19 cellular contexts compared by ENCODE assay signal in genomic region chr1:97740891-97741290, GRCh38.
DNase-seq lines count a peak whose midpoint lies in the region; ATAC-seq and TF ChIP-seq lines count a peak whose summit lies in the region.
"Had no signal": no experiment of that assay in that cellular context is flagged by ENCODE, and none has a peak within 500 bp of the region (broad histone marks: within the 10 kb centered on the region; RNA-seq: fewer than 3 reads in every experiment).

No MANE protein-coding gene starts in this region.

- no TSS peak for BruUV-seq in IMR-90 (replicated peaks; lab: Mats Ljungman, UMichigan)

- H3K27me3 ChIP-seq in IMR-90 (ENCODE audit: control insufficient read depth, insufficient read depth, low read length) (no peaks in the 10 kb centered on the region), endodermal cell (ENCODE audit: control insufficient read depth, insufficient read depth, low read length, poor library complexity, severe bottlenecking) (no peaks in the 10 kb centered on the region), trophoblast cell (ENCODE audit: insufficient read depth, low read length) (no peaks in the 10 kb centered on the region), gastroesophageal sphincter (no peaks in the 10 kb centered on the region)

- H3K4me1 ChIP-seq in IMR-90 (ENCODE audit: control insufficient read depth, insufficient read depth, low read length) (no peaks in the 10 kb centered on the region; the same call in 1 of the 2 replicates), endodermal cell (ENCODE audit: control insufficient read depth, insufficient read depth, low read length) (peaks cover 3% of the 10 kb centered on the region), trophoblast cell (ENCODE audit: control insufficient read depth in 1 of 2, insufficient read depth in 2 of 2, low read length in 2 of 2) (peaks cover 0 to 3% of the 10 kb centered on the region in 2 experiments), gastroesophageal sphincter (no peaks in the 10 kb centered on the region)
- H3K4me1 ChIP-seq: A549 had no signal

- intact Hi-C loops in CD14-positive monocyte (cut with micrococcal nuclease) (no loop called here), IMR-90 (cut with micrococcal nuclease) (no loop called here)

- TF ChIP-seq CTCF in CD14-positive monocyte (IDR thresholded peaks at IDR 0.05) (no peak), IMR-90 (conservative IDR thresholded peaks at IDR 0.05; ENCODE audit: low read depth, low read length) (no peak), endodermal cell (conservative IDR thresholded peaks at IDR 0.05) (no peak), gastroesophageal sphincter (IDR thresholded peaks at IDR 0.05) (no peak)

- no peak overlapping the region for H4K5ac ChIP-seq in IMR-90 (ENCODE audit: low read depth, low read length)

- dilution Hi-C loops in IMR-90 (cut with HindIII; ENCODE audit: low sequenced_read_pairs, unreplicated experiment), result no loop called here

- no peaks in the 10 kb centered on the region for H3K27me3 Mint-ChIP-seq in CD14-positive monocyte (ENCODE audit: low read depth in 3 of 3)
- H3K27me3 Mint-ChIP-seq in endodermal cell (ENCODE audit: insufficient read depth), result no peaks in the 10 kb centered on the region
- H3K27me3 Mint-ChIP-seq in naive B cell, result no peaks in the 10 kb centered on the region
- H3K27me3 Mint-ChIP-seq: CD4-positive, alpha-beta memory T cell had no signal

- H2BK15ac ChIP-seq in IMR-90 (ENCODE audit: low read depth, low read length), result 0 out of 3 replicates have a peak overlapping the region, but pooled peaks have one; percentile 44

- H3K27ac ChIP-seq in IMR-90 (ENCODE audit: insufficient read depth, low read length), result no peak overlapping the region
- H3K27ac ChIP-seq in endodermal cell (ENCODE audit: low read depth, low read length), result no peak overlapping the region
- H3K27ac ChIP-seq in trophoblast cell (ENCODE audit: low read depth, low read length), result no peak overlapping the region
- H3K27ac ChIP-seq in gastroesophageal sphincter, result no peak overlapping the region
- H3K27ac ChIP-seq: 22Rv1, A549, C4-2B, GM23248 had no signal

- peak overlapping the region in 1 of 2 experiments; percentile 19; a peak in 1 of 4 replicates for H4K8ac ChIP-seq in IMR-90 (ENCODE audit: low read depth in 2 of 2, low read length in 2 of 2)
- no peak overlapping the region for H4K8ac ChIP-seq in trophoblast cell (ENCODE audit: low read depth, low read length)

- peak overlapping the region; percentile 11; the same call in 1 of the 2 replicates for H3K4ac ChIP-seq in IMR-90 (ENCODE audit: low read depth, low read length)
- H3K4ac ChIP-seq in trophoblast cell (ENCODE audit: low read depth, low read length), result no peak overlapping the region

- H3K4me2 ChIP-seq in IMR-90 (ENCODE audit: low read depth, low read length) (no peak overlapping the region), trophoblast cell (ENCODE audit: low read length) (no peak overlapping the region)
- H3K4me2 ChIP-seq: A549 had no signal

- H3K79me2 ChIP-seq in trophoblast cell (ENCODE audit: control insufficient read depth, insufficient read depth, low read length, poor library complexity), result no peaks in the 10 kb centered on the region

- WGBS in IMR-90 (ENCODE audit: extremely low coverage in 2 of 2, insufficient read length in 1 of 2), 2 experiments, result 100% methylated on average over 1 of the region's 1 CpG; no CpG with 5 or more reads in 1 of the 2 experiments
- WGBS in endodermal cell (ENCODE audit: insufficient coverage in 1 of 2, insufficient read length in 1 of 2), 2 experiments, result 89% methylated on average over 1 of the region's 1 CpG; no CpG with 5 or more reads in 1 of the 2 experiments
- WGBS in trophoblast cell (ENCODE audit: extremely low coverage, insufficient coverage, insufficient read length), result no CpG with 5 or more reads among the region's 1 CpG
- 80% methylated on average over 1 of the region's 1 CpG; no CpG with 5 or more reads in 1 of the 2 donors for WGBS in gastroesophageal sphincter (ENCODE audit: low coverage in 1 of 2), 2 donors

- no peak overlapping the region for H3K56ac ChIP-seq in IMR-90 (ENCODE audit: extremely low read depth, insufficient read depth, low read length)

- no peak overlapping the region for H2BK20ac ChIP-seq in IMR-90 (ENCODE audit: low read depth, low read length)

- H3K79me1 ChIP-seq in IMR-90 (ENCODE audit: low read depth in 1 of 2, low read length in 2 of 2), result 0 out of 4 replicates have a peak, but pooled peaks cover 0 to 3% of the 10 kb centered on the region in 2 experiments
- no peaks in the 10 kb centered on the region for H3K79me1 ChIP-seq in trophoblast cell (ENCODE audit: low read length)

- H2AK9ac ChIP-seq in IMR-90 (replicated peaks; ENCODE audit: low read depth, low read length, poor library complexity), result no peak overlapping the region

- no peak overlapping the region for H2BK12ac ChIP-seq in trophoblast cell (ENCODE audit: low read length)

- POLR2A ChIA-PET in IMR-90 (lab: Charles Lee; ENCODE audit: unreplicated experiment), result no interaction called here

- H3K4me1 Mint-ChIP-seq in CD14-positive monocyte (no peaks in the 10 kb centered on the region), endodermal cell (peaks cover 8% of the 10 kb centered on the region), naive B cell (peaks cover 13 to 20% (median 16%) of the 10 kb centered on the region in 3 donors)

- no peak for ATAC-seq in IMR-90 (ENCODE audit: low read depth)
- peak in 1 of 2 donors; percentile 23 for ATAC-seq in naive B cell (ENCODE audit: low read depth in 2 of 2)
- ATAC-seq in gastroesophageal sphincter, result no peak
- ATAC-seq: A549, HCT116, HepG2 had no signal

- peak overlapping the region; percentile 47; the same call in 1 of the 2 replicates for H4K91ac ChIP-seq in IMR-90 (ENCODE audit: insufficient read depth, low read depth, low read length)
- H4K91ac ChIP-seq in trophoblast cell (ENCODE audit: low read depth, low read length), result no peak overlapping the region

- H2AFZ ChIP-seq in IMR-90 (replicated peaks; ENCODE audit: low read length, poor library complexity) (peak overlapping the region; percentile 38), trophoblast cell (ENCODE audit: insufficient read depth, low read length, poor library complexity) (no peak overlapping the region)
- H2AFZ ChIP-seq: GM23248 had no signal

- H3K18ac ChIP-seq in IMR-90 (ENCODE audit: low read depth, low read length), result no peak overlapping the region
- no peak overlapping the region for H3K18ac ChIP-seq in trophoblast cell (ENCODE audit: low read length)

- H4K20me1 ChIP-seq in IMR-90 (ENCODE audit: insufficient read depth, low read length), result no peaks in the 10 kb centered on the region

- TF ChIP-seq RAD21 in IMR-90 (IDR thresholded peaks at IDR 0.05; ENCODE audit: low read length), result no peak

- H4K12ac ChIP-seq in trophoblast cell (ENCODE audit: low read depth, low read length), result no peak overlapping the region

- H3K23ac ChIP-seq in IMR-90 (ENCODE audit: low read depth, low read length), result no peak overlapping the region
- no peak overlapping the region for H3K23ac ChIP-seq in trophoblast cell (ENCODE audit: low read length)

- H3K4me3 Mint-ChIP-seq in CD14-positive monocyte (no peak overlapping the region), endodermal cell (no peak overlapping the region), naive B cell (peak overlapping the region in 1 of 8 donors; percentile 8)
- H3K4me3 Mint-ChIP-seq: CD4-positive, alpha-beta memory T cell had no signal

- in situ Hi-C loops in IMR-90 (cut with MboI; ENCODE audit: low sequenced_read_pairs), result no loop called here

- H3K4me3 ChIP-seq in IMR-90 (ENCODE audit: insufficient read depth, low read depth, low read length), result no peak overlapping the region
- no peak overlapping the region for H3K4me3 ChIP-seq in endodermal cell (ENCODE audit: low read length)
- no peak overlapping the region for H3K4me3 ChIP-seq in trophoblast cell (ENCODE audit: low read depth, low read length)
- no peak overlapping the region for H3K4me3 ChIP-seq in gastroesophageal sphincter
- H3K4me3 ChIP-seq: A549, GM23248 had no signal

- DNase-seq in CD14-positive monocyte (ENCODE audit: low spot score) (no peak), IMR-90 (no peak), endodermal cell (peak; percentile 54), naive B cell (no peak), trophoblast cell (no peak), NCI-H1694 (lab: John Stamatoyannopoulos, UW) (no peak), SHP77 treated with DMSO at 0.1 percent for 48 hours (lab: John Stamatoyannopoulos, UW) (no peak)
- DNase-seq: AML-193, Calu3, DMS79 treated with DMSO at 0.1 percent for 48 hours, GF-D8, GM23248 had no signal

- H3K36me3 Mint-ChIP-seq in CD14-positive monocyte (peaks cover 34 to 40% of the 10 kb centered on the region in 2 donors), endodermal cell (ENCODE audit: low read depth) (no peaks in the 10 kb centered on the region), naive B cell (no peaks in the 10 kb centered on the region)

- H3K36me3 ChIP-seq in IMR-90 (ENCODE audit: control insufficient read depth, insufficient read depth, low read length) (no peaks in the 10 kb centered on the region), endodermal cell (ENCODE audit: control insufficient read depth, insufficient read depth, low read length) (no peaks in the 10 kb centered on the region), trophoblast cell (ENCODE audit: control insufficient read depth in 1 of 2, insufficient read depth in 2 of 2, low read length in 2 of 2) (no peaks in the 10 kb centered on the region), gastroesophageal sphincter (no peaks in the 10 kb centered on the region)

- H3K9me3 ChIP-seq in IMR-90 (ENCODE audit: control insufficient read depth, insufficient read depth, low read length), result no peaks in the 10 kb centered on the region
- no peaks in the 10 kb centered on the region for H3K9me3 ChIP-seq in endodermal cell (ENCODE audit: control insufficient read depth, low read length)
- H3K9me3 ChIP-seq in trophoblast cell (ENCODE audit: insufficient read depth, low read depth, low read length), result no peaks in the 10 kb centered on the region
- H3K9me3 ChIP-seq in gastroesophageal sphincter, result no peaks in the 10 kb centered on the region
- H3K9me3 ChIP-seq: A549 had no signal

- no peak for TF ChIP-seq EP300 in gastroesophageal sphincter (IDR thresholded peaks at IDR 0.05)

- no peaks in the 10 kb centered on the region for H3K9me1 ChIP-seq in IMR-90 (ENCODE audit: insufficient read depth, low read length)

- CTCF ChIA-PET in IMR-90 (lab: Yijun Ruan, JAX), result interaction anchor here (0.6 kb wide), 1 partner anchor 13 kb away, joined by 3 read pairs; no protein-coding TSS in a partner anchor

- H3K9ac ChIP-seq in IMR-90 (ENCODE audit: low read depth, low read length) (no peak overlapping the region), endodermal cell (ENCODE audit: extremely low read depth, low read length, poor library complexity, severe bottlenecking) (no peak overlapping the region), trophoblast cell (ENCODE audit: low read length) (no peak overlapping the region)
- H3K9ac ChIP-seq: GM23248 had no signal

- H2AK5ac ChIP-seq in IMR-90 (ENCODE audit: low read depth, low read length) (peak overlapping the region; percentile 62; the same call in 1 of the 2 replicates), trophoblast cell (ENCODE audit: low read length) (no peak overlapping the region)

- H2BK5ac ChIP-seq in IMR-90 (ENCODE audit: low read depth, low read length, poor library complexity, severe bottlenecking) (peak overlapping the region; percentile 15), trophoblast cell (ENCODE audit: low read depth, low read length, poor library complexity) (no peak overlapping the region)

- 0 out of 2 replicates have a peak overlapping the region, but pooled peaks have one; percentile 31 for H2BK120ac ChIP-seq in IMR-90 (ENCODE audit: low read depth, low read length)
- no peak overlapping the region for H2BK120ac ChIP-seq in trophoblast cell (ENCODE audit: insufficient read depth, low read length, poor library complexity)

- H3K27ac Mint-ChIP-seq in CD14-positive monocyte (peak overlapping the region in 5 of 7 donors; percentile 25 to 66 (median 48)), endodermal cell (no peak overlapping the region), naive B cell (peak overlapping the region in 4 of 6 donors; percentile 4 to 41 (median 12))
- H3K27ac Mint-ChIP-seq: CD4-positive, alpha-beta memory T cell had no signal

- TF ChIP-seq POLR2A in IMR-90 (IDR thresholded peaks at IDR 0.05; ENCODE audit: low read depth, low read length), result no peak
- TF ChIP-seq POLR2A in gastroesophageal sphincter (IDR thresholded peaks at IDR 0.05), result no peak

- H3K14ac ChIP-seq in IMR-90 (replicated peaks; ENCODE audit: low read depth, low read length) (peak overlapping the region; percentile 61), trophoblast cell (ENCODE audit: low read length) (no peak overlapping the region)

- H3K9me3 Mint-ChIP-seq in CD14-positive monocyte (no peaks in the 10 kb centered on the region), endodermal cell (no peaks in the 10 kb centered on the region), naive B cell (no peaks in the 10 kb centered on the region)
- H3K9me3 Mint-ChIP-seq: CD4-positive, alpha-beta memory T cell had no signal
